Comparison of ENCODE assay signal across 23 cellular contexts in the genomic region with DNA sequence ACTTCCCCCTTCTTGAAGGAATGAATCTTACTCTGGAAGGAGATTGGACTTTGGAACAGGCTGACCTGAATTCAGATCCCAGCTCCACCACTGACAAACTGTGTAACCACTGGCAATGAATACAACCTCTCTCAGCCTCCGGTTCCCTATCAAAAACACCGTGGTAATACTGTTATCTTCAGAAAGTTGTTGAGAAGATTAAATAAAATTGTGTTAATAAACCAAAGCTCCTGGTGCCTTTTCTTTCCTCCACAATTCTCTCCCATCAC.
"Had no signal": no experiment of that assay in that cellular context is flagged by ENCODE, and none has a peak within 500 bp of the region (broad histone marks: within the 10 kb centered on the region; RNA-seq: fewer than 3 reads in every experiment).

No MANE protein-coding gene starts in this region.

- H3K27ac ChIP-seq: heart left ventricle, left lung, neutrophil, ovary, thoracic aorta, upper lobe of left lung had no signal

- H3K9me3 ChIP-seq: heart left ventricle, left lung, neutrophil, ovary, thoracic aorta, upper lobe of left lung had no signal

- H3K4me1 ChIP-seq: upper lobe of left lung had no signal

- H3K36me3 ChIP-seq: heart left ventricle, left lung, neutrophil, ovary, thoracic aorta, upper lobe of left lung had no signal

- ATAC-seq: activated CD4-positive, alpha-beta T cell treated with anti-CD3 and anti-CD28 coated beads for 36 hours; activated T-cell treated with anti-CD3 and anti-CD28 coated beads, Interleukin-2, amount 50 U/mL, for 4 hours; heart left ventricle; left lung; sciatic nerve; WTC11 had no signal

- H3K4me3 ChIP-seq: heart left ventricle, left lung, lung, ovary, smooth muscle cell, thoracic aorta, upper lobe of left lung had no signal

- FAIRE-seq: astrocyte, bronchial epithelial cell, endometrium had no signal

- DNase-seq: activated CD4-positive, alpha-beta T cell treated with anti-CD3 and anti-CD28 coated beads for 36 hours; activated CD4-positive, alpha-beta T cell treated with anti-CD3 and anti-CD28 coated beads, Interleukin-2, amount 50 U/mL, for 4 hours; activated CD8-positive, alpha-beta memory T cell treated with anti-CD3 and anti-CD28 coated beads, Interleukin-2, amount 50 U/mL, for 48 hours; activated naive CD4-positive, alpha-beta T cell treated with Interleukin-2 at 50 U/mL for 16 hours; activated naive CD8-positive, alpha-beta T cell treated with anti-CD3 and anti-CD28 coated beads for 36 hours; activated T-cell treated with anti-CD3 and anti-CD28 coated beads, Interleukin-2, amount 50 U/mL, for 4 hours; cortex of kidney; heart left ventricle; left lung; ovary; stimulated activated CD4-positive, alpha-beta T cell treated with anti-CD3 and anti-CD28 coated beads, Interleukin-15, amount 100 ng/mL, for 24 hours; stimulated activated naive CD4-positive, alpha-beta T cell; T-helper 1 cell; upper lobe of left lung had no signal

- H3K27me3 ChIP-seq: heart left ventricle, left lung, neutrophil, ovary, upper lobe of left lung had no signal
